8 cellular contexts compared by ENCODE assay signal in the genomic region with DNA sequence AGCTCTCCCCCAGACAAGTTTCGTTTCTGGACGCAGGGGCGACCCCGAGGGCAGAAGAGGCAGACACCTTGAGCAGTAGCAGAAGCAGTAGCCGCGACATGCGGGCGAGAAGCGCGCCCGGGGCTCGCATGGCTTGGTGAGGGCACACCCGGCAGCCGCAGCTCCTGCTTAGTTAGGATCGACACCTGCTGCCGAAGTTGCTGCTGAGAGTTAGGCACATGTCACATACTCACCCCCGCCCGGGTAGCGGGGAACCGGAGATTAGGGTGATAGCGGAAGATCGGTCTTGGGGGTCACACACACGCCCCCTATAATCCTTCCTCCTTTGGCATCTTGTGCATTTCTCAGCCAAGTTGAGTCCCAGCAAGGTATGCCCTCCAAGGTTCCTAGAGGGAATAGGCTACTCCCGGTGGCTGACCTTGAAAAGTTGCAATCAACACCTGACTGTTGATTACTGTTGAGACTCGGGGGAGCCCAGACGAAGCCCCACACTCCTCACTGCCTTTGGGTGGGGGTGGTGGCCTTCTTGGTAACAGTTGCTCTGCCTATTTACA. TPM values are rescaled to one million over a fixed set of nuclear protein-coding genes. Genes with fewer than 3 reads are reported as not detected.
A peak's percentile ranks its signal among the peaks of the same experiment; 100 is the strongest.
DNase-seq lines count a peak whose midpoint lies in the region; ATAC-seq, FAIRE-seq and TF ChIP-seq lines count a peak whose summit lies in the region.

No MANE protein-coding gene starts in this region.

- peak overlapping the region in 1 of 5 donors; percentile 62 for H3K9ac ChIP-seq in subcutaneous abdominal adipose tissue (ENCODE audit: low read length in 5 of 5)

- DNase-seq in GM12891 (ENCODE audit: insufficient read length, low spot score) = peak; percentile 30
- peak; percentile 42 for DNase-seq in RPMI8226
- DNase-seq in choroid plexus epithelial cell (ENCODE audit: low read depth) = peak; percentile 8
- no peak for DNase-seq in lower leg skin (ENCODE audit: low spot score in 2 of 2)
- no peak for DNase-seq in omental fat pad (ENCODE audit: low spot score)
- DNase-seq in erythroblast (lab: John Stamatoyannopoulos, UW) = no peak

- H3K4me3 ChIP-seq in HEK293 (ENCODE audit: low read depth, low read length) = peak overlapping the region; percentile 52
- H3K4me3 ChIP-seq in choroid plexus epithelial cell (ENCODE audit: low read depth, low read length) = peak overlapping the region; percentile 68
- H3K4me3 ChIP-seq in lower leg skin (ENCODE audit: low read depth, poor library complexity, severe bottlenecking) = peak overlapping the region; percentile 43
- H3K4me3 ChIP-seq in subcutaneous abdominal adipose tissue (ENCODE audit: low read depth in 1 of 5, low read length in 5 of 5) = peak overlapping the region; percentile 64 to 81 (median 71)

- TF ChIP-seq POLR2A in GM12891 (IDR thresholded peaks at IDR 0.05; ENCODE audit: low read depth, low read length) (no peak), lower leg skin (IDR thresholded peaks at IDR 0.05) (no peak), erythroblast (IDR thresholded peaks at IDR 0.05; ENCODE audit: low read length) (no peak)

- H3K4me1 ChIP-seq in HEK293 (ENCODE audit: control insufficient read depth, insufficient read depth, low read length) (no peaks in the 10 kb centered on the region; the same call in 1 of the 2 replicates), subcutaneous abdominal adipose tissue (ENCODE audit: control insufficient read depth in 5 of 5, insufficient read depth in 5 of 5, low read length in 5 of 5) (peaks cover 0 to 24% (median 23%) of the 10 kb centered on the region in 5 donors)

- intact Hi-C loops in lower leg skin (cut with DNase I; ENCODE audit: low total_unique reads) = no loop called here

- TF ChIP-seq CTCF in HEK293 (tag by site-specific recombination; IDR thresholded peaks at IDR 0.05) = peak; percentile 31; the same call in 1 of the 2 replicates
- no peak for TF ChIP-seq CTCF in choroid plexus epithelial cell (conservative IDR thresholded peaks at IDR 0.05; ENCODE audit: low read depth, low read length)
- no peak for TF ChIP-seq CTCF in lower leg skin (IDR thresholded peaks at IDR 0.05)
- TF ChIP-seq CTCF in omental fat pad (IDR thresholded peaks at IDR 0.05) = no peak

- 0 to 2% methylated on average over 10 to 26 of the region's 26 CpGs for WGBS in lower leg skin, 2 donors

- no peak for ATAC-seq in omental fat pad (ENCODE audit: low FRiP score)

- H3K36me3 ChIP-seq in HEK293 (ENCODE audit: control insufficient read depth in 2 of 2, insufficient read depth in 1 of 2, low read length in 2 of 2) = no peaks in the 10 kb centered on the region
- no peaks in the 10 kb centered on the region for H3K36me3 ChIP-seq in subcutaneous abdominal adipose tissue (ENCODE audit: control insufficient read depth in 5 of 5, insufficient read depth in 5 of 5, low read length in 5 of 5)

- POLR2A ChIA-PET in HEK293 (lab: Yijun Ruan, JAX) = no interaction called here

- H3K9me3 ChIP-seq in HEK293 (ENCODE audit: control insufficient read depth, insufficient read depth, low read depth, low read length) (no peaks in the 10 kb centered on the region), subcutaneous abdominal adipose tissue (ENCODE audit: control insufficient read depth in 5 of 5, low read length in 5 of 5) (peaks cover 0 to 4% (median 0%) of the 10 kb centered on the region in 5 donors)

- H3K27ac ChIP-seq in HEK293 (ENCODE audit: extremely low read depth, low read depth, low read length) (peak overlapping the region; percentile 78; the same call in 1 of the 2 replicates), subcutaneous abdominal adipose tissue (ENCODE audit: low read depth, low read length) (no peak overlapping the region)

- peaks cover 15 to 25% (median 18%) of the 10 kb centered on the region in 5 donors for H3K27me3 ChIP-seq in subcutaneous abdominal adipose tissue (ENCODE audit: control insufficient read depth in 5 of 5, insufficient read depth in 4 of 5, low read length in 5 of 5)

- CTCF ChIA-PET in HEK293 (lab: Yijun Ruan, JAX) = interaction anchor here (0.5 to 1.3 kb wide), 4 partner anchors 27 to 595 kb away, joined by 3 to 5 read pairs (median 4); no protein-coding TSS in a partner anchor

- peak; percentile 31 for FAIRE-seq in GM12891 (lab: Jason Lieb, UNC)

TF ChIP-seq in GM12891, 5 proteins besides CTCF, POLR2A, EP300 and RAD21:
- no peak for TF ChIP-seq POLR2AphosphoS5 (IDR thresholded peaks at IDR 0.05; ENCODE audit: low read depth, low read length)
- TF ChIP-seq TAF1 (IDR thresholded peaks at IDR 0.05; ENCODE audit: low read depth, low read length) = no peak
- TF ChIP-seq PAX5 (IDR thresholded peaks at IDR 0.05; ENCODE audit: insufficient read depth, low read length, severe bottlenecking) = no peak
- no peak for TF ChIP-seq POU2F2 (IDR thresholded peaks at IDR 0.05; ENCODE audit: low read depth, low read length)
- no peak for TF ChIP-seq SPI1 (IDR thresholded peaks at IDR 0.05; ENCODE audit: low read depth, low read length)

TF ChIP-seq in HEK293, 187 proteins besides CTCF, POLR2A, EP300 and RAD21 (continues in another document):
- TF ChIP-seq KLF16 (tag by site-specific recombination; IDR thresholded peaks at IDR 0.05) (no peak), SCRT2 (tag by site-specific recombination; IDR thresholded peaks at IDR 0.05) (peak; percentile 96), ZNF266 (tag by site-specific recombination; IDR thresholded peaks at IDR 0.05; ENCODE audit: low read depth) (no peak), ZNF394 (tag by site-specific recombination; IDR thresholded peaks at IDR 0.05; ENCODE audit: borderline replicate concordance) (no peak), ZSCAN23 (tag by site-specific recombination; IDR thresholded peaks at IDR 0.05) (no peak), ZNF175 (tag by site-specific recombination; IDR thresholded peaks at IDR 0.05) (no peak), ZNF10 (tag by site-specific recombination; IDR thresholded peaks at IDR 0.05) (peak; percentile 82), ZNF513 (tag by site-specific recombination; IDR thresholded peaks at IDR 0.05) (no peak), ZNF426 (tag by site-specific recombination; IDR thresholded peaks at IDR 0.05) (no peak), ZNF558 (tag by site-specific recombination; IDR thresholded peaks at IDR 0.05) (no peak), KLF1 (tag by site-specific recombination; IDR thresholded peaks at IDR 0.05) (no peak), ZXDB (tag by site-specific recombination; IDR thresholded peaks at IDR 0.05) (peak; percentile 33; the same call in 1 of the 2 replicates), SP3 (tag by site-specific recombination; IDR thresholded peaks at IDR 0.05) (no peak), KLF9 (tag by site-specific recombination; IDR thresholded peaks at IDR 0.05; ENCODE audit: low read depth) (peak; percentile 25; the same call in 1 of the 2 replicates), GLIS2 (tag by site-specific recombination; IDR thresholded peaks at IDR 0.05) (peak; percentile 62), MYNN (tag by site-specific recombination; IDR thresholded peaks at IDR 0.05; ENCODE audit: borderline replicate concordance) (no peak), ZNF670 (tag by site-specific recombination; IDR thresholded peaks at IDR 0.05; ENCODE audit: low read depth) (no peak), ZNF629 (tag by site-specific recombination; IDR thresholded peaks at IDR 0.05) (no peak)
- TF ChIP-seq, protein P1, sequence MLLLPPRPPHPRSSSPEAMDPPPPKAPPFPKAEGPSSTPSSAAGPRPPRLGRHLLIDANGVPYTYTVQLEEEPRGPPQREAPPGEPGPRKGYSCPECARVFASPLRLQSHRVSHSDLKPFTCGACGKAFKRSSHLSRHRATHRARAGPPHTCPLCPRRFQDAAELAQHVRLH (tag by site-specific recombination; IDR thresholded peaks at IDR 0.05) = no peak
- TF ChIP-seq, protein P2, sequence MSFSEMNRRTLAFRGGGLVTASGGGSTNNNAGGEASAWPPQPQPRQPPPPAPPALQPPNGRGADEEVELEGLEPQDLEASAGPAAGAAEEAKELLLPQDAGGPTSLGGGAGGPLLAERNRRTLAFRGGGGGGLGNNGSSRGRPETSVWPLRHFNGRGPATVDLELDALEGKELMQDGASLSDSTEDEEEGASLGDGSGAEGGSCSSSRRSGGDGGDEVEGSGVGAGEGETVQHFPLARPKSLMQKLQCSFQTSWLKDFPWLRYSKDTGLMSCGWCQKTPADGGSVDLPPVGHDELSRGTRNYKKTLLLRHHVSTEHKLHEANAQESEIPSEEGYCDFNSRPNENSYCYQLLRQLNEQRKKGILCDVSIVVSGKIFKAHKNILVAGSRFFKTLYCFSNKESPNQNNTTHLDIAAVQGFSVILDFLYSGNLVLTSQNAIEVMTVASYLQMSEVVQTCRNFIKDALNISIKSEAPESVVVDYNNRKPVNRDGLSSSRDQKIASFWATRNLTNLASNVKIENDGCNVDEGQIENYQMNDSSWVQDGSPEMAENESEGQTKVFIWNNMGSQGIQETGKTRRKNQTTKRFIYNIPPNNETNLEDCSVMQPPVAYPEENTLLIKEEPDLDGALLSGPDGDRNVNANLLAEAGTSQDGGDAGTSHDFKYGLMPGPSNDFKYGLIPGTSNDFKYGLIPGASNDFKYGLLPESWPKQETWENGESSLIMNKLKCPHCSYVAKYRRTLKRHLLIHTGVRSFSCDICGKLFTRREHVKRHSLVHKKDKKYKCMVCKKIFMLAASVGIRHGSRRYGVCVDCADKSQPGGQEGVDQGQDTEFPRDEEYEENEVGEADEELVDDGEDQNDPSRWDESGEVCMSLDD (tag by site-specific recombination; IDR thresholded peaks at IDR 0.05) = no peak

RNA-seq across cellular contexts. Expression of gene GPR37, which starts 0.7 kb away (rescaled TPM):
- not detected for polyA plus RNA-seq in GM12891 (2012; ENCODE audit: low read depth, missing spikeins)
- total RNA-seq in lower leg skin (1 to 10 TPM; 3.9 to 8.0 (median 5.3) TPM), omental fat pad (1 to 10 TPM in 1 of 4 donors, under 1 TPM in 3; 0.31 to 3.2 (median 0.81) TPM)

Comparison
In these comparisons a context has a peak if more than half of its experiments do, and no peak if none do; other contexts are left out.
1. DNase-seq: peak in GM12891 (single experiment), RPMI8226 (single experiment) and choroid plexus epithelial cell (single experiment); none in lower leg skin (0 of 2), omental fat pad (single experiment) and erythroblast (0 of 2).
2. Peak in every context shown above with its lines, with median percentiles within 50 percentile points of each other: H3K4me3 ChIP-seq.